Comparison of ENCODE assay signal across 8 cellular contexts in genomic region chr5:147481857-147482256, GRCh38. TPM values are rescaled to one million over a fixed set of nuclear protein-coding genes. Genes with fewer than 3 reads are reported as not detected.
DNase-seq lines count a peak whose midpoint lies in the region; ATAC-seq and TF ChIP-seq lines count a peak whose summit lies in the region.

No MANE protein-coding gene starts in this region.

- H3K4me1 Mint-ChIP-seq in osteocyte (ENCODE audit: unreplicated experiment): peaks cover 58% of the 10 kb centered on the region
- H3K4me1 Mint-ChIP-seq in GM23338: peaks cover 59% of the 10 kb centered on the region

- H2AFZ ChIP-seq in GM23338: no peak overlapping the region

- no peak overlapping the region for H3K27ac ChIP-seq in GM23338 (ENCODE audit: low read depth)

- H3K27ac Mint-ChIP-seq in osteocyte (ENCODE audit: unreplicated experiment) (peak overlapping the region; percentile 97), GM23338 (no peak overlapping the region)

- DNase-seq in astrocyte of the hippocampus (ENCODE audit: low read depth, low spot score) (peak; percentile 66), osteocyte (ENCODE audit: extremely low spot score, unreplicated experiment) (no peak), HPDE6-E6E7 (ENCODE audit: extremely low spot score) (no peak), GM23338 (ENCODE audit: low spot score) (no peak), DMS153 (lab: John Stamatoyannopoulos, UW) (no peak)

- no peaks in the 10 kb centered on the region for H4K20me1 ChIP-seq in GM23338 (replicated peaks; ENCODE audit: insufficient read depth)

- no peak overlapping the region for H3K4me2 ChIP-seq in GM23338

- H3K79me2 ChIP-seq in GM23338 (replicated peaks; ENCODE audit: insufficient read depth): peaks cover 81% of the 10 kb centered on the region

- no peaks in the 10 kb centered on the region for H3K9me2 ChIP-seq in GM23338 (ENCODE audit: insufficient read depth)

- peaks cover 69% of the 10 kb centered on the region for H3K4me1 ChIP-seq in GM23338 (ENCODE audit: insufficient read depth)

- H3K4me3 ChIP-seq in GM23338: no peak overlapping the region

- ATAC-seq in GM18519 (IDR thresholded peaks at IDR 0.05; ENCODE audit: low FRiP score, unreplicated experiment): peak; percentile 93
- peak; percentile 90 for ATAC-seq in HG02885 (IDR thresholded peaks at IDR 0.05; ENCODE audit: poor library complexity, unreplicated experiment)
- ATAC-seq in HG03457 (IDR thresholded peaks at IDR 0.05; ENCODE audit: unreplicated experiment): no peak
- no peak for ATAC-seq in GM23338

- no peaks in the 10 kb centered on the region for H3K27me3 Mint-ChIP-seq in osteocyte (ENCODE audit: unreplicated experiment)
- no peaks in the 10 kb centered on the region for H3K27me3 Mint-ChIP-seq in GM23338 (ENCODE audit: insufficient read depth, low read depth, poor library complexity)

- H3K9me3 Mint-ChIP-seq in osteocyte (ENCODE audit: unreplicated experiment) (peaks cover 3% of the 10 kb centered on the region), GM23338 (no peaks in the 10 kb centered on the region)

- no peaks in the 10 kb centered on the region for H3K36me3 Mint-ChIP-seq in osteocyte (ENCODE audit: unreplicated experiment)
- H3K36me3 Mint-ChIP-seq in GM23338 (ENCODE audit: low read depth): no peaks in the 10 kb centered on the region; the same call in 2 of the 3 replicates

- H3K4me3 Mint-ChIP-seq in osteocyte (ENCODE audit: unreplicated experiment): no peak overlapping the region
- H3K4me3 Mint-ChIP-seq in GM23338: no peak overlapping the region

- no peaks in the 10 kb centered on the region for H3K27me3 ChIP-seq in GM23338 (ENCODE audit: insufficient read depth)

- TF ChIP-seq CTCF in osteocyte (IDR thresholded peaks at IDR 0.05): no peak
- TF ChIP-seq CTCF in GM23338 (conservative IDR thresholded peaks at IDR 0.05; ENCODE audit: low read depth in 2 of 2): no peak

- H3F3A ChIP-seq in GM23338 (replicated peaks; ENCODE audit: low read depth): no peaks in the 10 kb centered on the region; the same call in none of the 2 replicates

- H3K36me3 ChIP-seq in GM23338 (ENCODE audit: insufficient read depth): no peaks in the 10 kb centered on the region

TF ChIP-seq in GM23338, 12 proteins besides CTCF, POLR2A, EP300 and RAD21:
- TF ChIP-seq NANOG (IDR thresholded peaks at IDR 0.05; ENCODE audit: borderline replicate concordance): no peak
- no peak for TF ChIP-seq ZNF462 (CRISPR knock-in tag; IDR thresholded peaks at IDR 0.05)

RNA-seq across cellular contexts. Expression of gene DPYSL3, which starts 28.0 kb away (rescaled TPM):
- 84.1 and 88.0 TPM in 2 replicates for total RNA-seq in osteocyte
- total RNA-seq in GM23338 (2014; rRNA removed; shearing (Covaris generic)): 440 and 455 TPM in 2 replicates
- 97.6 and 102 TPM in 2 replicates for polyA plus RNA-seq in GM23338 (2016; fragmentation: Nextera tagmentation; extraction: Ambion mirVana)

Comparison
In these comparisons a context has a peak if more than half of its experiments do, and no peak if none do; other contexts are left out.
1. ATAC-seq: peak in GM18519 (single experiment) and HG02885 (single experiment); none in HG03457 (single experiment) and GM23338 (single experiment).